21 cellular contexts compared by ENCODE assay signal in the genomic region with DNA sequence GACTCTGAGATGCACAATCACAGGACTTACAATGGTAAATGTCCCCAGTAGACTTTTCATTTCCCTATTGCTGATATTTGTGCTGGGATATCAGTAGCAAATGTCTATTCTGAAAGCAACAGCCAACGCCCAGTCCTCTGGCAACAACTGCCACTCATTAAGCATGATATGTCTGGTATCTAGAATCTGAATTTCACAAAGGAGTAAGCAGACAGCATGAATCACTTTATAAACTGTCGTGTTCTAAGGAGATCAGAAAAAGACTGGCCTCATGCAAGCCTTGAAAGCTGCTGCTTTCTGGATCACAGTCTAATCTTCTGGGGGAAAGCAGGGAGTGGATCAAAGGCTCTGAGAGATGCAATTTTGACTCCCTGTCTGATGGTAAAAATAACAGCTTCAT.
DNase-seq lines count a peak whose midpoint lies in the region; ATAC-seq and TF ChIP-seq lines count a peak whose summit lies in the region.
"Had no signal": no experiment of that assay in that cellular context is flagged by ENCODE, and none has a peak within 500 bp of the region (broad histone marks: within the 10 kb centered on the region; RNA-seq: fewer than 3 reads in every experiment).

No MANE protein-coding gene starts in this region.

- DNase-seq in AG08395 (ENCODE audit: low spot score) (peak; percentile 31), LHCN-M2 (ENCODE audit: low read depth) (peak; percentile 58), dedifferentiated amniotic fluid mesenchymal stem cell (ENCODE audit: extremely low spot score) (peak; percentile 38), mesothelial cell of epicardium (ENCODE audit: low spot score in 2 of 2, unreplicated experiment in 2 of 2) (no peak), T-helper 1 cell (no peak), aorta (no peak), CD1c-positive myeloid dendritic cell (ENCODE audit: extremely low spot score) (no peak)
- DNase-seq: ACHN; activated CD4-positive, alpha-beta T cell treated with anti-CD3 and anti-CD28 coated beads for 4 hours; activated CD8-positive, alpha-beta memory T cell treated with anti-CD3 and anti-CD28 coated beads, Interleukin-2, amount 50 U/mL, for 48 hours; body of pancreas; HCEC 1CT; left ventricle myocardium superior; naive thymus-derived CD8-positive, alpha-beta T cell; NCI-H2029 treated with DMSO at 0.1 percent for 48 hours; NCI-H510A treated with DMSO at 0.1 percent for 48 hours; T1000; uterus had no signal

- no peaks in the 10 kb centered on the region for H3K4me1 ChIP-seq in aorta (ENCODE audit: control insufficient read depth in 1 of 2, insufficient read depth in 2 of 2, low read length in 2 of 2)
- H3K4me1 ChIP-seq: body of pancreas, prostate gland, uterus had no signal

- no peaks in the 10 kb centered on the region for H3K9me3 ChIP-seq in aorta (ENCODE audit: control insufficient read depth, low read length)
- H3K9me3 ChIP-seq: body of pancreas, prostate gland, uterus had no signal

- H3K9me3 Mint-ChIP-seq in mesothelial cell of epicardium, result no peaks in the 10 kb centered on the region
- H3K9me3 Mint-ChIP-seq: naive thymus-derived CD8-positive, alpha-beta T cell; stimulated activated naive CD8-positive, alpha-beta T cell treated with anti-CD3 and anti-CD28 coated beads, Interleukin-15, Interleukin-2, amounts not matched to agents 100 ng/mL and 50 ng/mL, for 24 hours had no signal

- WGBS in aorta, 2 donors, result 27 to 41% methylated on average over 2 of the region's 2 CpGs

- no peak overlapping the region for H3K4me3 Mint-ChIP-seq in mesothelial cell of epicardium
- H3K4me3 Mint-ChIP-seq: naive thymus-derived CD8-positive, alpha-beta T cell; stimulated activated naive CD8-positive, alpha-beta T cell treated with anti-CD3 and anti-CD28 coated beads, Interleukin-15, Interleukin-2, amounts not matched to agents 100 ng/mL and 50 ng/mL, for 24 hours had no signal

- no peaks in the 10 kb centered on the region for H3K36me3 ChIP-seq in aorta (ENCODE audit: control insufficient read depth in 1 of 2, insufficient read depth in 2 of 2, low read length in 1 of 2)
- H3K36me3 ChIP-seq: prostate gland, uterus had no signal

- no peak for TF ChIP-seq CTCF in mesothelial cell of epicardium (IDR thresholded peaks at IDR 0.05; ENCODE audit: unreplicated experiment)

- H3K36me3 Mint-ChIP-seq in mesothelial cell of epicardium, result no peaks in the 10 kb centered on the region
- H3K36me3 Mint-ChIP-seq: naive thymus-derived CD8-positive, alpha-beta T cell had no signal

- H3K27me3 Mint-ChIP-seq in mesothelial cell of epicardium (ENCODE audit: low read depth), result no peaks in the 10 kb centered on the region

- H3K4me1 Mint-ChIP-seq in mesothelial cell of epicardium, result peaks cover 26% of the 10 kb centered on the region
- H3K4me1 Mint-ChIP-seq: naive thymus-derived CD8-positive, alpha-beta T cell had no signal

- intact Hi-C loops in aorta (cut with DNase I), result no loop called here

- ATAC-seq in HG02798 (IDR thresholded peaks at IDR 0.05; ENCODE audit: poor library complexity, unreplicated experiment), result no peak
- no peak for ATAC-seq in aorta (ENCODE audit: low FRiP score)
- ATAC-seq: body of pancreas; left ventricle myocardium superior; naive thymus-derived CD8-positive, alpha-beta T cell had no signal

- no peak overlapping the region for H3K27ac ChIP-seq in aorta (ENCODE audit: low read depth in 1 of 2, low read length in 2 of 2)
- H3K27ac ChIP-seq: body of pancreas, prostate gland, uterus had no signal

- H3K27ac Mint-ChIP-seq in mesothelial cell of epicardium, result peak overlapping the region; percentile 14
- H3K27ac Mint-ChIP-seq: naive thymus-derived CD8-positive, alpha-beta T cell; stimulated activated naive CD8-positive, alpha-beta T cell treated with anti-CD3 and anti-CD28 coated beads, Interleukin-15, Interleukin-2, amounts not matched to agents 100 ng/mL and 50 ng/mL, for 24 hours had no signal

- no peak overlapping the region for H3K4me3 ChIP-seq in aorta (ENCODE audit: low read length in 2 of 2)
- H3K4me3 ChIP-seq: body of pancreas, prostate gland, uterus had no signal

- no peaks in the 10 kb centered on the region for H3K27me3 ChIP-seq in aorta (ENCODE audit: control insufficient read depth in 1 of 2, insufficient read depth in 2 of 2, low read length in 1 of 2)
- H3K27me3 ChIP-seq: body of pancreas, uterus had no signal

Comparison
In these comparisons a context has a peak if more than half of its experiments do, and no peak if none do; other contexts are left out.
1. DNase-seq: peak in AG08395 (single experiment), LHCN-M2 (single experiment) and dedifferentiated amniotic fluid mesenchymal stem cell (single experiment); none in mesothelial cell of epicardium (0 of 2), T-helper 1 cell (0 of 5), aorta (0 of 2) and CD1c-positive myeloid dendritic cell (single experiment).